ENCODE assay signal across 20 cellular contexts in the genomic region with DNA sequence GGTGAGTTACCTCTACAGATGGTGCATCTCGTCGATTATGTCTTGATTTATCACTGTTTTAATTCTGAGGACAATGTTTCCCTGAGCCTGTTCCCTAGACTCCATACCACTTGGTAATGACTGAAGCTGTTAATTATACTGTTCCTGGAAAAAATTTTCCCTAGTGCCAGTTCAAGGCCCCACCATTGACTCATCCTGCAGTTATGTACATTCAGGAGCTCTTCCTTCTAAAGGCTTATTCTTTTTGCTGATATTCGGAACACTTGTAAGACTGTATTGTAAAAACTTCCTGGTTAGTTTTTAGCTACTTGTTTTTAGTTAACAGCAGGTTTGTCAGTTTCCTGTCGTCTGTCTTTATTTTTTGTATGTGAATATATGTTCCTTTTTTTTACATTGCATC. TPM values are rescaled to one million over a fixed set of nuclear protein-coding genes. Genes with fewer than 3 reads are reported as not detected.
DNase-seq lines count a peak whose midpoint lies in the region; ATAC-seq and TF ChIP-seq lines count a peak whose summit lies in the region.
"Had no signal": no experiment of that assay in that cellular context is flagged by ENCODE, and none has a peak within 500 bp of the region (broad histone marks: within the 10 kb centered on the region; RNA-seq: fewer than 3 reads in every experiment).

No MANE protein-coding gene starts in this region.

- in situ Hi-C loops in GM23248 (cut with MboI), result no loop called here

- POLR2A ChIA-PET in RWPE1 (lab: Yijun Ruan, JAX; ENCODE audit: low non-redundant PET), result no interaction called here

- DNase-seq in GM23248, result peak; percentile 23
- peak; percentile 12 for DNase-seq in RWPE1 (ENCODE audit: low spot score)
- peak; percentile 20 for DNase-seq in fibroblast of villous mesenchyme (ENCODE audit: low read depth)
- peak; percentile 19 for DNase-seq in skeletal muscle cell (ENCODE audit: low read depth)
- no peak for DNase-seq in right atrium auricular region (ENCODE audit: low spot score)
- DNase-seq in stimulated activated naive CD8-positive, alpha-beta T cell treated with anti-CD3 and anti-CD28 coated beads, Interleukin-15, Interleukin-2, amounts not matched to agents 100 U/mL and 50 U/mL, for 24 hours, result no peak
- DNase-seq: brain microvascular endothelial cell; CD8-positive, alpha-beta T cell; DMS79; H7; naive B cell; NCI-H1417; NCI-H524 treated with DMSO at 0.1 percent for 48 hours; ovary; stimulated activated CD4-positive, alpha-beta T cell treated with anti-CD3 and anti-CD28 coated beads, Interleukin-2, amount 100 ng/mL, for 48 hours; tibial artery had no signal

- CTCF ChIA-PET in RWPE1 (lab: Yijun Ruan, JAX), result interaction anchor here (0.6 kb wide), 1 partner anchor 106 kb away, joined by 3 read pairs; no protein-coding TSS in a partner anchor

- TF ChIP-seq CTCF in RWPE1 (conservative IDR thresholded peaks at IDR 0.05; ENCODE audit: low read depth), result no peak
- TF ChIP-seq CTCF in fibroblast of villous mesenchyme (IDR thresholded peaks at IDR 0.05; ENCODE audit: insufficient read depth, low read depth, low read length), result no peak
- TF ChIP-seq CTCF in right atrium auricular region (IDR thresholded peaks at IDR 0.05), result no peak

- 63 to 65% methylated on average over 4 of the region's 4 CpGs for WGBS in GM23248 (ENCODE audit: low coverage in 1 of 2, low lambda C conversion rate in 2 of 2, missing lambda C conversion rate in 2 of 2), 2 experiments

- H3K4me1 ChIP-seq in GM23248 (ENCODE audit: insufficient read depth), result no peaks in the 10 kb centered on the region; the same call in 1 of the 2 replicates
- no peaks in the 10 kb centered on the region for H3K4me1 ChIP-seq in right atrium auricular region
- H3K4me1 ChIP-seq: tibial artery had no signal

- no peaks in the 10 kb centered on the region for H3F3A ChIP-seq in GM23248 (ENCODE audit: insufficient read depth)

- no peaks in the 10 kb centered on the region for H3K9me3 ChIP-seq in GM23248 (ENCODE audit: low read depth)
- H3K9me3 ChIP-seq in right atrium auricular region, result no peaks in the 10 kb centered on the region
- H3K9me3 ChIP-seq: ovary, tibial artery had no signal

- H4K20me1 ChIP-seq in GM23248 (ENCODE audit: insufficient read depth), result no peaks in the 10 kb centered on the region

- ATAC-seq in HG02852 (IDR thresholded peaks at IDR 0.05; ENCODE audit: unreplicated experiment), result no peak
- no peak for ATAC-seq in stimulated activated naive CD8-positive, alpha-beta T cell treated with anti-CD3 and anti-CD28 coated beads, Interleukin-15, Interleukin-2, amounts not matched to agents 100 U/mL and 50 U/mL, for 24 hours
- ATAC-seq: activated naive CD4-positive, alpha-beta T cell treated with anti-CD3 and anti-CD28 coated beads, Interleukin-2, amount 50 U/mL, for 72 hours; CD8-positive, alpha-beta T cell; Right ventricle myocardium inferior had no signal

- H3K4me3 ChIP-seq in GM23248 (no peak overlapping the region), fibroblast of villous mesenchyme (ENCODE audit: low read depth, low read length) (no peak overlapping the region), skeletal muscle cell (ENCODE audit: low read depth, low read length) (no peak overlapping the region), right atrium auricular region (no peak overlapping the region)
- H3K4me3 ChIP-seq: coronary artery, ovary, tibial artery had no signal

- H3K4me2 ChIP-seq in GM23248 (ENCODE audit: unreplicated experiment), result no peak overlapping the region

- H3K27me3 ChIP-seq in GM23248 (replicated peaks; ENCODE audit: insufficient read depth), result no peaks in the 10 kb centered on the region
- no peaks in the 10 kb centered on the region for H3K27me3 ChIP-seq in right atrium auricular region
- H3K27me3 ChIP-seq: brain microvascular endothelial cell, ovary, tibial artery had no signal

- no peak overlapping the region for H3K9ac ChIP-seq in GM23248

- H3K9me2 ChIP-seq in GM23248 (ENCODE audit: insufficient read depth), result no peaks in the 10 kb centered on the region

- H3K27ac ChIP-seq in GM23248, result no peak overlapping the region
- H3K27ac ChIP-seq in RWPE1, result no peak overlapping the region
- H3K27ac ChIP-seq in right atrium auricular region, result no peak overlapping the region
- H3K27ac ChIP-seq: brain microvascular endothelial cell, coronary artery, ovary, tibial artery had no signal

- H3K36me3 ChIP-seq in GM23248 (ENCODE audit: low read depth) (no peaks in the 10 kb centered on the region), right atrium auricular region (no peaks in the 10 kb centered on the region)
- H3K36me3 ChIP-seq: brain microvascular endothelial cell, ovary, tibial artery had no signal

- no peaks in the 10 kb centered on the region for H3K79me2 ChIP-seq in GM23248 (ENCODE audit: insufficient read depth)

- H2AFZ ChIP-seq in GM23248, result no peak overlapping the region

RNA-seq across cellular contexts. Expression of a gene that starts 30.4 kb away (rescaled TPM):
- total RNA-seq in GM23248 (2014; rRNA removed; shearing (Covaris generic)), result 16.9 and 21.8 TPM in 2 replicates
- 31.8 and 33.7 TPM in 2 replicates for polyA plus RNA-seq in GM23248 (2016; fragmentation: Nextera tagmentation; extraction: Ambion mirVana)
- total RNA-seq in fibroblast of villous mesenchyme (21.9 and 32.4 TPM in 2 replicates), right atrium auricular region (10 to 100 TPM; 17.3 to 18.7 TPM)

Comparison
In these comparisons a context has a peak if more than half of its experiments do, and no peak if none do; other contexts are left out.
1. DNase-seq: peak in GM23248 (single experiment), RWPE1 (single experiment), fibroblast of villous mesenchyme (single experiment) and skeletal muscle cell (single experiment); none in right atrium auricular region (single experiment) and stimulated activated naive CD8-positive, alpha-beta T cell treated with anti-CD3 and anti-CD28 coated beads, Interleukin-15, Interleukin-2, amounts not matched to agents 100 U/mL and 50 U/mL, for 24 hours (single experiment).